1 cellular context compared by ENCODE assay signal in the genomic region with DNA sequence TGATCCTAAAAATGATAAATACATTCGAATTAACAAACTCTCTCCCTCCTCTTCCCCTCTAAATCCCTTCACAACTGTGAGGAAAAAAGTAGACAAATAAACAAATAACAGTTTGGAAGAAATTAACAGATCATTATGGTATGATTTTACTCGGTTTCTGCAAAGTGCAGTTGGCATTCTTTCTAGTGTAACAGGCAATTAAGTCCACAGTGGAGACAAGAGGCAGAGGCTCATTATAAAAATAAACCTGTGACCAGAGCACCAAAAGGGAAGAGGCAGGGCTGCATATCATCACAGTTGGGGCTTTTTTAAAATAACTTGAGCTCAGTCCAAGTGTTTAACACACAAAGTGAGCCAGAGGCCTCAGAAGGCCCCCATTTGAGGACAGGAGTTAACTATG.
TF ChIP-seq lines count a peak whose summit lies in the region.

No MANE protein-coding gene starts in this region.

TF ChIP-seq in HEK293, 187 proteins besides CTCF, POLR2A, EP300 and RAD21 (continued from another document):
- TF ChIP-seq, protein P1, sequence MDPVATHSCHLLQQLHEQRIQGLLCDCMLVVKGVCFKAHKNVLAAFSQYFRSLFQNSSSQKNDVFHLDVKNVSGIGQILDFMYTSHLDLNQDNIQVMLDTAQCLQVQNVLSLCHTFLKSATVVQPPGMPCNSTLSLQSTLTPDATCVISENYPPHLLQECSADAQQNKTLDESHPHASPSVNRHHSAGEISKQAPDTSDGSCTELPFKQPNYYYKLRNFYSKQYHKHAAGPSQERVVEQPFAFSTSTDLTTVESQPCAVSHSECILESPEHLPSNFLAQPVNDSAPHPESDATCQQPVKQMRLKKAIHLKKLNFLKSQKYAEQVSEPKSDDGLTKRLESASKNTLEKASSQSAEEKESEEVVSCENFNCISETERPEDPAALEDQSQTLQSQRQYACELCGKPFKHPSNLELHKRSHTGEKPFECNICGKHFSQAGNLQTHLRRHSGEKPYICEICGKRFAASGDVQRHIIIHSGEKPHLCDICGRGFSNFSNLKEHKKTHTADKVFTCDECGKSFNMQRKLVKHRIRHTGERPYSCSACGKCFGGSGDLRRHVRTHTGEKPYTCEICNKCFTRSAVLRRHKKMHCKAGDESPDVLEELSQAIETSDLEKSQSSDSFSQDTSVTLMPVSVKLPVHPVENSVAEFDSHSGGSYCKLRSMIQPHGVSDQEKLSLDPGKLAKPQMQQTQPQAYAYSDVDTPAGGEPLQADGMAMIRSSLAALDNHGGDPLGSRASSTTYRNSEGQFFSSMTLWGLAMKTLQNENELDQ (tag by site-specific recombination; IDR thresholded peaks at IDR 0.05; ENCODE audit: low read depth), result no peak
- TF ChIP-seq ZNF133 (tag by site-specific recombination; IDR thresholded peaks at IDR 0.05) (no peak), ZNF335 (tag by site-specific recombination; conservative IDR thresholded peaks at IDR 0.05) (peak; percentile 7; the same call in 1 of the 2 replicates), FEZF1 (tag by site-specific recombination; IDR thresholded peaks at IDR 0.05) (peak; percentile 77), ZNF18 (tag by site-specific recombination; IDR thresholded peaks at IDR 0.05) (no peak), SP7 (tag by site-specific recombination; IDR thresholded peaks at IDR 0.05) (peak; percentile 64; the same call in 1 of the 2 replicates), ZNF560 (tag by site-specific recombination; IDR thresholded peaks at IDR 0.05; ENCODE audit: borderline replicate concordance) (no peak), ZBTB44 (tag by site-specific recombination; IDR thresholded peaks at IDR 0.05) (peak; percentile 21; the same call in 1 of the 2 replicates), SP3 (tag by site-specific recombination; IDR thresholded peaks at IDR 0.05) (no peak), ZNF146 (tag by site-specific recombination; IDR thresholded peaks at IDR 0.05) (no peak), ZNF777 (tag by site-specific recombination; IDR thresholded peaks at IDR 0.05; ENCODE audit: borderline replicate concordance) (no peak), ZNF561 (tag by site-specific recombination; IDR thresholded peaks at IDR 0.05; ENCODE audit: borderline replicate concordance) (no peak), PRDM6 (tag by site-specific recombination; IDR thresholded peaks at IDR 0.05) (peak; percentile 72), HOXA7 (CRISPR knock-in tag; IDR thresholded peaks at IDR 0.05; ENCODE audit: borderline replicate concordance) (no peak), SP2 (tag by site-specific recombination; IDR thresholded peaks at IDR 0.05) (no peak), ZBTB8A (tag by site-specific recombination; IDR thresholded peaks at IDR 0.05) (no peak), ZNF16 (tag by site-specific recombination; IDR thresholded peaks at IDR 0.05; ENCODE audit: low read depth) (no peak), ZNF645 (tag by site-specific recombination; IDR thresholded peaks at IDR 0.05) (no peak), ZNF544 (tag by site-specific recombination; IDR thresholded peaks at IDR 0.05) (no peak), ZNF266 (tag by site-specific recombination; IDR thresholded peaks at IDR 0.05; ENCODE audit: low read depth) (no peak), BCL11B (tag by site-specific recombination; IDR thresholded peaks at IDR 0.05; ENCODE audit: low read depth) (no peak), ZNF169 (tag by site-specific recombination; IDR thresholded peaks at IDR 0.05) (no peak), YY1 (tag by site-specific recombination; IDR thresholded peaks at IDR 0.05) (no peak), ZBTB7A (tag by site-specific recombination; IDR thresholded peaks at IDR 0.05; ENCODE audit: low read depth) (no peak), ZNF624 (tag by site-specific recombination; IDR thresholded peaks at IDR 0.05) (no peak), ZNF416 (tag by site-specific recombination; IDR thresholded peaks at IDR 0.05) (no peak)
- TF ChIP-seq, protein P2, sequence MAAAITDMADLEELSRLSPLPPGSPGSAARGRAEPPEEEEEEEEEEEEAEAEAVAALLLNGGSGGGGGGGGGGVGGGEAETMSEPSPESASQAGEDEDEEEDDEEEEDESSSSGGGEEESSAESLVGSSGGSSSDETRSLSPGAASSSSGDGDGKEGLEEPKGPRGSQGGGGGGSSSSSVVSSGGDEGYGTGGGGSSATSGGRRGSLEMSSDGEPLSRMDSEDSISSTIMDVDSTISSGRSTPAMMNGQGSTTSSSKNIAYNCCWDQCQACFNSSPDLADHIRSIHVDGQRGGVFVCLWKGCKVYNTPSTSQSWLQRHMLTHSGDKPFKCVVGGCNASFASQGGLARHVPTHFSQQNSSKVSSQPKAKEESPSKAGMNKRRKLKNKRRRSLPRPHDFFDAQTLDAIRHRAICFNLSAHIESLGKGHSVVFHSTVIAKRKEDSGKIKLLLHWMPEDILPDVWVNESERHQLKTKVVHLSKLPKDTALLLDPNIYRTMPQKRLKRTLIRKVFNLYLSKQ (tag by site-specific recombination; IDR thresholded peaks at IDR 0.05; ENCODE audit: borderline replicate concordance), result no peak
- TF ChIP-seq, protein P3, sequence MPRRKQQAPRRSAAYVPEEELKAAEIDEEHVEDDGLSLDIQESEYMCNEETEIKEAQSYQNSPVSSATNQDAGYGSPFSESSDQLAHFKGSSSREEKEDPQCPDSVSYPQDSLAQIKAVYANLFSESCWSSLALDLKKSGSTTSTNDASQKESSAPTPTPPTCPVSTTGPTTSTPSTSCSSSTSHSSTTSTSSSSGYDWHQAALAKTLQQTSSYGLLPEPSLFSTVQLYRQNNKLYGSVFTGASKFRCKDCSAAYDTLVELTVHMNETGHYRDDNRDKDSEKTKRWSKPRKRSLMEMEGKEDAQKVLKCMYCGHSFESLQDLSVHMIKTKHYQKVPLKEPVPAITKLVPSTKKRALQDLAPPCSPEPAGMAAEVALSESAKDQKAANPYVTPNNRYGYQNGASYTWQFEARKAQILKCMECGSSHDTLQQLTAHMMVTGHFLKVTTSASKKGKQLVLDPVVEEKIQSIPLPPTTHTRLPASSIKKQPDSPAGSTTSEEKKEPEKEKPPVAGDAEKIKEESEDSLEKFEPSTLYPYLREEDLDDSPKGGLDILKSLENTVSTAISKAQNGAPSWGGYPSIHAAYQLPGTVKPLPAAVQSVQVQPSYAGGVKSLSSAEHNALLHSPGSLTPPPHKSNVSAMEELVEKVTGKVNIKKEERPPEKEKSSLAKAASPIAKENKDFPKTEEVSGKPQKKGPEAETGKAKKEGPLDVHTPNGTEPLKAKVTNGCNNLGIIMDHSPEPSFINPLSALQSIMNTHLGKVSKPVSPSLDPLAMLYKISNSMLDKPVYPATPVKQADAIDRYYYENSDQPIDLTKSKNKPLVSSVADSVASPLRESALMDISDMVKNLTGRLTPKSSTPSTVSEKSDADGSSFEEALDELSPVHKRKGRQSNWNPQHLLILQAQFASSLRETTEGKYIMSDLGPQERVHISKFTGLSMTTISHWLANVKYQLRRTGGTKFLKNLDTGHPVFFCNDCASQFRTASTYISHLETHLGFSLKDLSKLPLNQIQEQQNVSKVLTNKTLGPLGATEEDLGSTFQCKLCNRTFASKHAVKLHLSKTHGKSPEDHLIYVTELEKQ (tag by site-specific recombination; IDR thresholded peaks at IDR 0.05; ENCODE audit: borderline replicate concordance), result no peak
- TF ChIP-seq, protein P4, sequence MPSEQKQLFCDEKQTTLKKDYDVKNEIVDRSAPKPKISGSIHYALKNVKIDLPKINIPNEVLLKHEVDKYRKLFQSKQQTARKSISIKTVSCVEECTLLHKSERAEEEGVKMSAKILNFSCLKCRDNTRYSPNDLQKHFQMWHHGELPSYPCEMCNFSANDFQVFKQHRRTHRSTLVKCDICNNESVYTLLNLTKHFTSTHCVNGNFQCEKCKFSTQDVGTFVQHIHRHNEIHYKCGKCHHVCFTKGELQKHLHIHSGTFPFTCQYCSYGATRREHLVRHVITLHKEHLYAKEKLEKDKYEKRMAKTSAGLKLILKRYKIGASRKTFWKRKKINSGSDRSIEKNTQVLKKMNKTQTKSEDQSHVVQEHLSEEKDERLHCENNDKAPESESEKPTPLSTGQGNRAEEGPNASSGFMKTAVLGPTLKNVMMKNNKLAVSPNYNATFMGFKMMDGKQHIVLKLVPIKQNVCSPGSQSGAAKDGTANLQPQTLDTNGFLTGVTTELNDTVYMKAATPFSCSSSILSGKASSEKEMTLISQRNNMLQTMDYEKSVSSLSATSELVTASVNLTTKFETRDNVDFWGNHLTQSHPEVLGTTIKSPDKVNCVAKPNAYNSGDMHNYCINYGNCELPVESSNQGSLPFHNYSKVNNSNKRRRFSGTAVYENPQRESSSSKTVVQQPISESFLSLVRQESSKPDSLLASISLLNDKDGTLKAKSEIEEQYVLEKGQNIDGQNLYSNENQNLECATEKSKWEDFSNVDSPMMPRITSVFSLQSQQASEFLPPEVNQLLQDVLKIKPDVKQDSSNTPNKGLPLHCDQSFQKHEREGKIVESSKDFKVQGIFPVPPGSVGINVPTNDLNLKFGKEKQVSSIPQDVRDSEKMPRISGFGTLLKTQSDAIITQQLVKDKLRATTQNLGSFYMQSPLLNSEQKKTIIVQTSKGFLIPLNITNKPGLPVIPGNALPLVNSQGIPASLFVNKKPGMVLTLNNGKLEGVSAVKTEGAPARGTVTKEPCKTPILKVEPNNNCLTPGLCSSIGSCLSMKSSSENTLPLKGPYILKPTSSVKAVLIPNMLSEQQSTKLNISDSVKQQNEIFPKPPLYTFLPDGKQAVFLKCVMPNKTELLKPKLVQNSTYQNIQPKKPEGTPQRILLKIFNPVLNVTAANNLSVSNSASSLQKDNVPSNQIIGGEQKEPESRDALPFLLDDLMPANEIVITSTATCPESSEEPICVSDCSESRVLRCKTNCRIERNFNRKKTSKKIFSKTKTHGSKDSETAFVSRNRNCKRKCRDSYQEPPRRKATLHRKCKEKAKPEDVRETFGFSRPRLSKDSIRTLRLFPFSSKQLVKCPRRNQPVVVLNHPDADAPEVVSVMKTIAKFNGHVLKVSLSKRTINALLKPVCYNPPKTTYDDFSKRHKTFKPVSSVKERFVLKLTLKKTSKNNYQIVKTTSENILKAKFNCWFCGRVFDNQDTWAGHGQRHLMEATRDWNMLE (tag by site-specific recombination; conservative IDR thresholded peaks at IDR 0.05; ENCODE audit: low read depth), result no peak
- TF ChIP-seq, protein P5, sequence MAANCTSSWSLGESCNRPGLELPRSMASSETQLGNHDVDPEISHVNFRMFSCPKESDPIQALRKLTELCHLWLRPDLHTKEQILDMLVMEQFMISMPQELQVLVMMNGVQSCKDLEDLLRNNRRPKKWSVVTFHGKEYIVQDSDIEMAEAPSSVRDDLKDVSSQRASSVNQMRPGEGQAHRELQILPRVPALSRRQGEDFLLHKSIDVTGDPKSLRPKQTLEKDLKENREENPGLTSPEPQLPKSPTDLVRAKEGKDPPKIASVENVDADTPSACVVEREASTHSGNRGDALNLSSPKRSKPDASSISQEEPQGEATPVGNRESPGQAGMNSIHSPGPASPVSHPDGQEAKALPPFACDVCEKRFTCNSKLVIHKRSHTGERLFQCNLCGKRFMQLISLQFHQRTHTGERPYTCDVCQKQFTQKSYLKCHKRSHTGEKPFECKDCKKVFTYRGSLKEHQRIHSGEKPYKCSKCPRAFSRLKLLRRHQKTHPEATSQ (tag by site-specific recombination; IDR thresholded peaks at IDR 0.05), result no peak
TF ChIP-seq in HEK293: peak in this region for 5.
